9 cellular contexts compared by ENCODE assay signal in the genomic region with DNA sequence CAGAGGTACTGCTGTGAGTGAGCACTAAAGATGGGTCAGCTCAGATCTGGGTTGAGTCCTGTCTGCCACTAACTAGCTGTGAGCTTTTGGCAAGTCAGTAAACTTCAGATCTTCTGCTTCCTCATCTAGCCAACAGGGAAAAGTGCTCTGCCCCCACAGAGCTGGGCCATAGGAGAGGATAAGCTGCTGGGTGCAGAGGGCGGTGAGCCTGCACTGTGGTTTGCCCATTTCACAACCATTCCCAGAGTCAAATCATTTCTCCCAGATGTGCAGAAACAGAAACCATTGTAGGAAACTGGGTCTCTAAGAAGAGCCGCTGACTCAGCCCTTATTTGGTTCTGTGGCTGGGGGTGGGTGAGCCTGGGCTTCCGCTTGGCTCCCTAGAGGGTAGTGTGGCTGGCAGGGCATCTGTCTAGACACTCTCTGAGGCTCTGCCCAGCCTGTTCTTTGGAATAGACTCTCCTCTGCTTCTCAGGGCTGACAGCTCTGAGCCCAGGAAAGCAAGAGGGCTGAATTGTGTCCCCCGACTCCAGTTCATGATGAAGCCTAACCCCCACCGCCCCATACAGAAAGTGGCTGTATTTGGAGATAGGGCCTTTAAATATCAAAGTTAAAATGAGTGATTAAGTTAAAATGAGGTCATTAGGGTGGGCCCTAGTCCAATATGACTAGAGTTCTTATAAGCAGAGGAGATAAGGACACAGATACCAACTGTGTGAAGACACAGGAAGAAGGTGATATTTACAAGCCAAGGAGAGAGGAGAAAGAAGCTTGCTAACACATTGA. TPM values are rescaled to one million over a fixed set of nuclear protein-coding genes. Genes with fewer than 3 reads are reported as not detected.
A peak's percentile ranks its signal among the peaks of the same experiment; 100 is the strongest.
DNase-seq lines count a peak whose midpoint lies in the region; ATAC-seq, FAIRE-seq and TF ChIP-seq lines count a peak whose summit lies in the region.
"Had no signal": no experiment of that assay in that cellular context is flagged by ENCODE, and none has a peak within 500 bp of the region (broad histone marks: within the 10 kb centered on the region; RNA-seq: fewer than 3 reads in every experiment).

No MANE protein-coding gene starts in this region.

- H3K27me3 Mint-ChIP-seq in naive B cell, result peaks cover 35 to 59% (median 41%) of the 10 kb centered on the region in 3 donors
- H3K27me3 Mint-ChIP-seq in neural progenitor cell (ENCODE audit: insufficient read depth, low read depth), result no peaks in the 10 kb centered on the region
- H3K27me3 Mint-ChIP-seq in GM23338 (ENCODE audit: insufficient read depth, low read depth, poor library complexity), result peaks cover 3% of the 10 kb centered on the region

- FAIRE-seq in bronchial epithelial cell (lab: Jason Lieb, UNC), result peak; percentile 84

- peak; percentile 97 for ATAC-seq in HG02642 (IDR thresholded peaks at IDR 0.05; ENCODE audit: poor library complexity, unreplicated experiment)
- ATAC-seq in naive B cell (ENCODE audit: low read depth in 2 of 2), result peak; percentile 100
- ATAC-seq in GM23338, result no peak

- H3K27ac ChIP-seq in neural progenitor cell, result no peak overlapping the region
- H3K27ac ChIP-seq in GM23338 (ENCODE audit: low read depth), result no peak overlapping the region

- H3K4me1 ChIP-seq in neural progenitor cell (no peaks in the 10 kb centered on the region), GM23338 (ENCODE audit: insufficient read depth) (no peaks in the 10 kb centered on the region)

- H3K4me3 ChIP-seq in bronchial epithelial cell (ENCODE audit: low read depth, low read length) (no peak overlapping the region), neural progenitor cell (no peak overlapping the region), GM23338 (no peak overlapping the region)

- H3K9ac ChIP-seq in neural progenitor cell, result no peak overlapping the region

- no peak overlapping the region for H3K4me2 ChIP-seq in neural progenitor cell
- no peak overlapping the region for H3K4me2 ChIP-seq in GM23338

- H2AFZ ChIP-seq in neural progenitor cell (replicated peaks) (no peak overlapping the region), GM23338 (no peak overlapping the region)

- H3K36me3 Mint-ChIP-seq in naive B cell, result peaks cover 0 to 15% of the 10 kb centered on the region in 2 donors
- no peaks in the 10 kb centered on the region for H3K36me3 Mint-ChIP-seq in neural progenitor cell
- no peaks in the 10 kb centered on the region for H3K36me3 Mint-ChIP-seq in GM23338 (ENCODE audit: low read depth)
- H3K36me3 Mint-ChIP-seq: activated naive CD8-positive, alpha-beta T cell had no signal

- H4K20me1 ChIP-seq in neural progenitor cell (ENCODE audit: low read depth) (no peaks in the 10 kb centered on the region), GM23338 (replicated peaks; ENCODE audit: insufficient read depth) (no peaks in the 10 kb centered on the region)

- TF ChIP-seq CTCF in bronchial epithelial cell (IDR thresholded peaks at IDR 0.05; ENCODE audit: insufficient read depth, low read length, severe bottlenecking) (no peak), neural progenitor cell (IDR thresholded peaks at IDR 0.05) (no peak), GM23338 (conservative IDR thresholded peaks at IDR 0.05; ENCODE audit: low read depth in 2 of 2) (no peak)

- peaks cover 0 to 6% (median 1%) of the 10 kb centered on the region in 7 donors for H3K9me3 Mint-ChIP-seq in naive B cell
- H3K9me3 Mint-ChIP-seq in neural progenitor cell, result peaks cover 2% of the 10 kb centered on the region
- no peaks in the 10 kb centered on the region; the same call in 2 of the 3 replicates for H3K9me3 Mint-ChIP-seq in GM23338

- H3K27ac Mint-ChIP-seq in naive B cell, result peak overlapping the region; percentile 72 to 95 (median 86)
- no peak overlapping the region for H3K27ac Mint-ChIP-seq in neural progenitor cell
- H3K27ac Mint-ChIP-seq in GM23338, result no peak overlapping the region
- H3K27ac Mint-ChIP-seq: activated naive CD8-positive, alpha-beta T cell had no signal

- H3K36me3 ChIP-seq in bronchial epithelial cell (ENCODE audit: control insufficient read depth, insufficient read depth, low read length), result no peaks in the 10 kb centered on the region
- no peaks in the 10 kb centered on the region for H3K36me3 ChIP-seq in neural progenitor cell
- H3K36me3 ChIP-seq in GM23338 (ENCODE audit: insufficient read depth), result no peaks in the 10 kb centered on the region

- H3K9me3 ChIP-seq in neural progenitor cell (ENCODE audit: low read depth), result no peaks in the 10 kb centered on the region

- peaks cover 32 to 35% (median 32%) of the 10 kb centered on the region in 3 donors for H3K4me1 Mint-ChIP-seq in naive B cell
- H3K4me1 Mint-ChIP-seq in neural progenitor cell, result no peaks in the 10 kb centered on the region
- H3K4me1 Mint-ChIP-seq in GM23338, result no peaks in the 10 kb centered on the region; the same call in 2 of the 3 replicates

- H3K27me3 ChIP-seq in bronchial epithelial cell (ENCODE audit: control insufficient read depth, insufficient read depth, low read length) (no peaks in the 10 kb centered on the region), neural progenitor cell (no peaks in the 10 kb centered on the region), GM23338 (ENCODE audit: insufficient read depth) (no peaks in the 10 kb centered on the region)

- H3F3A ChIP-seq in neural progenitor cell (ENCODE audit: low read depth) (no peaks in the 10 kb centered on the region), GM23338 (replicated peaks; ENCODE audit: low read depth) (no peaks in the 10 kb centered on the region)

- peak overlapping the region in 7 of 8 donors; percentile 63 to 85 (median 73) for H3K4me3 Mint-ChIP-seq in naive B cell
- H3K4me3 Mint-ChIP-seq in neural progenitor cell, result no peak overlapping the region
- H3K4me3 Mint-ChIP-seq in GM23338, result no peak overlapping the region
- H3K4me3 Mint-ChIP-seq: activated naive CD8-positive, alpha-beta T cell had no signal

- H3K79me2 ChIP-seq in neural progenitor cell (ENCODE audit: low read depth) (no peaks in the 10 kb centered on the region), GM23338 (replicated peaks; ENCODE audit: insufficient read depth) (no peaks in the 10 kb centered on the region)

- H3K9me2 ChIP-seq in GM23338 (ENCODE audit: insufficient read depth), result no peaks in the 10 kb centered on the region

- peak; percentile 49 for DNase-seq in activated CD4-positive, alpha-beta T cell treated with anti-CD3 and anti-CD28 coated beads for 48 hours
- no peak for DNase-seq in activated CD4-positive, alpha-beta T cell treated with anti-CD3 and anti-CD28 coated beads for 1 hour
- peak; percentile 74 for DNase-seq in NCI-H226
- no peak for DNase-seq in bronchial epithelial cell (ENCODE audit: low read depth)
- DNase-seq in naive B cell, result peak; percentile 82
- DNase-seq in neural progenitor cell (ENCODE audit: low spot score), result no peak
- DNase-seq in GM23338 (ENCODE audit: low spot score), result no peak

TF ChIP-seq in GM23338, 12 proteins besides CTCF, POLR2A, EP300 and RAD21 (continues in another document):
- TF ChIP-seq JUNB (IDR thresholded peaks at IDR 0.05; ENCODE audit: unreplicated experiment) (no peak), ZNF114 (CRISPR knock-in tag; IDR thresholded peaks at IDR 0.05) (no peak), CREB1 (CRISPR knock-in tag; IDR thresholded peaks at IDR 0.05; ENCODE audit: low read depth) (no peak), NANOG (IDR thresholded peaks at IDR 0.05; ENCODE audit: borderline replicate concordance) (no peak), EZH2 (IDR thresholded peaks at IDR 0.05; ENCODE audit: low read depth, unreplicated experiment) (no peak), POLR2AphosphoS5 (IDR thresholded peaks at IDR 0.05; ENCODE audit: low read depth) (no peak), STAT1 (IDR thresholded peaks at IDR 0.05; ENCODE audit: unreplicated experiment) (no peak)
- TF ChIP-seq, protein P1, sequence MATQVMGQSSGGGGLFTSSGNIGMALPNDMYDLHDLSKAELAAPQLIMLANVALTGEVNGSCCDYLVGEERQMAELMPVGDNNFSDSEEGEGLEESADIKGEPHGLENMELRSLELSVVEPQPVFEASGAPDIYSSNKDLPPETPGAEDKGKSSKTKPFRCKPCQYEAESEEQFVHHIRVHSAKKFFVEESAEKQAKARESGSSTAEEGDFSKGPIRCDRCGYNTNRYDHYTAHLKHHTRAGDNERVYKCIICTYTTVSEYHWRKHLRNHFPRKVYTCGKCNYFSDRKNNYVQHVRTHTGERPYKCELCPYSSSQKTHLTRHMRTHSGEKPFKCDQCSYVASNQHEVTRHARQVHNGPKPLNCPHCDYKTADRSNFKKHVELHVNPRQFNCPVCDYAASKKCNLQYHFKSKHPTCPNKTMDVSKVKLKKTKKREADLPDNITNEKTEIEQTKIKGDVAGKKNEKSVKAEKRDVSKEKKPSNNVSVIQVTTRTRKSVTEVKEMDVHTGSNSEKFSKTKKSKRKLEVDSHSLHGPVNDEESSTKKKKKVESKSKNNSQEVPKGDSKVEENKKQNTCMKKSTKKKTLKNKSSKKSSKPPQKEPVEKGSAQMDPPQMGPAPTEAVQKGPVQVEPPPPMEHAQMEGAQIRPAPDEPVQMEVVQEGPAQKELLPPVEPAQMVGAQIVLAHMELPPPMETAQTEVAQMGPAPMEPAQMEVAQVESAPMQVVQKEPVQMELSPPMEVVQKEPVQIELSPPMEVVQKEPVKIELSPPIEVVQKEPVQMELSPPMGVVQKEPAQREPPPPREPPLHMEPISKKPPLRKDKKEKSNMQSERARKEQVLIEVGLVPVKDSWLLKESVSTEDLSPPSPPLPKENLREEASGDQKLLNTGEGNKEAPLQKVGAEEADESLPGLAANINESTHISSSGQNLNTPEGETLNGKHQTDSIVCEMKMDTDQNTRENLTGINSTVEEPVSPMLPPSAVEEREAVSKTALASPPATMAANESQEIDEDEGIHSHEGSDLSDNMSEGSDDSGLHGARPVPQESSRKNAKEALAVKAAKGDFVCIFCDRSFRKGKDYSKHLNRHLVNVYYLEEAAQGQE (IDR thresholded peaks at IDR 0.05; ENCODE audit: unreplicated experiment), result no peak

RNA-seq across cellular contexts. Expression of a gene that starts 29.5 kb away (rescaled TPM):
- total RNA-seq in bronchial epithelial cell (4.9 and 9.0 TPM in 2 replicates), neural progenitor cell (ENCODE audit: low replicate concordance) (1.7 and 5.1 TPM in 2 replicates)
- polyA plus RNA-seq in naive B cell (ENCODE audit: low read depth in 6 of 6) (1 to 10 TPM; 2.8 to 9.2 (median 5.8) TPM), GM23338 (2016; fragmentation: Nextera tagmentation; extraction: Ambion mirVana) (4.8 and 5.5 TPM in 2 replicates)
- total RNA-seq in GM23338 (2014; rRNA removed; shearing (Covaris generic)), result 10.7 and 11.3 TPM in 2 replicates

RNA-seq across cellular contexts. Expression of a gene that starts 50.3 kb away (rescaled TPM):
- total RNA-seq in bronchial epithelial cell (under 0.01 TPM in 2 replicates), neural progenitor cell (ENCODE audit: low replicate concordance) (not detected in 2 replicates)
- polyA plus RNA-seq in naive B cell (ENCODE audit: low read depth in 6 of 6) (10 to 100 TPM; 46.5 to 98.0 (median 80.0) TPM), GM23338 (2016; fragmentation: Nextera tagmentation; extraction: Ambion mirVana) (not detected in 2 replicates)
- 0.14 TPM in 1 of 2 replicates, not detected in the other for total RNA-seq in GM23338 (2014; rRNA removed; shearing (Covaris generic))

Comparison
In these comparisons a context has a peak if more than half of its experiments do, and no peak if none do; other contexts are left out.
1. DNase-seq: peak in activated CD4-positive, alpha-beta T cell treated with anti-CD3 and anti-CD28 coated beads for 48 hours (single experiment), NCI-H226 (single experiment) and naive B cell (single experiment); none in activated CD4-positive, alpha-beta T cell treated with anti-CD3 and anti-CD28 coated beads for 1 hour (single experiment), bronchial epithelial cell (single experiment), neural progenitor cell (single experiment) and GM23338 (single experiment).
2. H3K27ac Mint-ChIP-seq: peak in naive B cell (6 of 6); none in neural progenitor cell (single experiment) and GM23338 (single experiment).
3. H3K4me3 Mint-ChIP-seq: peak in naive B cell (7 of 8); none in neural progenitor cell (single experiment) and GM23338 (single experiment).